ENCODE assay signal across 9 cellular contexts in genomic region chr3:24829632-24830229, GRCh38.
A peak's percentile ranks its signal among the peaks of the same experiment; 100 is the strongest.
DNase-seq lines count a peak whose midpoint lies in the region; ATAC-seq and TF ChIP-seq lines count a peak whose summit lies in the region.
"Had no signal": no experiment of that assay in that cellular context is flagged by ENCODE, and none has a peak within 500 bp of the region (broad histone marks: within the 10 kb centered on the region; RNA-seq: fewer than 3 reads in every experiment).

No MANE protein-coding gene starts in this region.

- peak overlapping the region; percentile 59 for H3K4me2 ChIP-seq in mesendoderm (ENCODE audit: low read length)

- H3K23ac ChIP-seq in mesendoderm (ENCODE audit: low read length): no peak overlapping the region

- H3K36me3 ChIP-seq in duodenal mucosa (ENCODE audit: control insufficient read depth in 1 of 2, insufficient read depth in 2 of 2, low read length in 2 of 2) (no peaks in the 10 kb centered on the region), mesendoderm (ENCODE audit: control insufficient read depth, insufficient read depth, low read length) (no peaks in the 10 kb centered on the region), uterus (no peaks in the 10 kb centered on the region)

- H2BK15ac ChIP-seq in mesendoderm (replicated peaks; ENCODE audit: low read depth): no peak overlapping the region

- H3K9me3 Mint-ChIP-seq in activated naive CD8-positive, alpha-beta T cell treated with anti-CD3 and anti-CD28 coated beads, Interleukin-2, amount 50 U/mL, for 24 hours: no peaks in the 10 kb centered on the region
- no peaks in the 10 kb centered on the region for H3K9me3 Mint-ChIP-seq in activated naive CD8-positive, alpha-beta T cell treated with anti-CD3 and anti-CD28 coated beads for 36 hours
- peaks cover 0 to 18% (median 3%) of the 10 kb centered on the region in 9 donors for H3K9me3 Mint-ChIP-seq in naive thymus-derived CD8-positive, alpha-beta T cell

- TF ChIP-seq CTCF in uterus (IDR thresholded peaks at IDR 0.05): no peak

- H2BK5ac ChIP-seq in mesendoderm (ENCODE audit: low read length): no peak overlapping the region

- H3K18ac ChIP-seq in mesendoderm (ENCODE audit: low read length): no peak overlapping the region

- POLR2A ChIA-PET in naive thymus-derived CD8-positive, alpha-beta T cell (lab: Charles Lee): no interaction called here

- no peak overlapping the region for H2BK120ac ChIP-seq in mesendoderm (ENCODE audit: low read depth, low read length)

- TF ChIP-seq POLR2A in uterus (IDR thresholded peaks at IDR 0.05): no peak

- H3K27me3 Mint-ChIP-seq in activated naive CD8-positive, alpha-beta T cell treated with anti-CD3 and anti-CD28 coated beads, Interleukin-2, amount 50 U/mL, for 24 hours: peaks cover 29% of the 10 kb centered on the region
- peaks cover 39% of the 10 kb centered on the region for H3K27me3 Mint-ChIP-seq in activated naive CD8-positive, alpha-beta T cell treated with anti-CD3 and anti-CD28 coated beads for 36 hours
- H3K27me3 Mint-ChIP-seq in naive thymus-derived CD8-positive, alpha-beta T cell: peaks cover 9 to 46% (median 40%) of the 10 kb centered on the region in 5 donors

- H4K5ac ChIP-seq in mesendoderm (ENCODE audit: low read length): no peak overlapping the region

- no peak overlapping the region for H3K4ac ChIP-seq in mesendoderm (ENCODE audit: low read depth, low read length)

- peak; percentile 15 for ATAC-seq in activated naive CD8-positive, alpha-beta T cell treated with anti-CD3 and anti-CD28 coated beads, Interleukin-2, amount 50 U/mL, for 24 hours
- no peak for ATAC-seq in naive thymus-derived CD8-positive, alpha-beta T cell
- ATAC-seq in GM19328 (IDR thresholded peaks at IDR 0.05; ENCODE audit: unreplicated experiment): no peak

- H3K4me1 ChIP-seq in duodenal mucosa (ENCODE audit: control insufficient read depth in 1 of 2, insufficient read depth in 2 of 2, low read length in 2 of 2): peaks cover 0 to 5% of the 10 kb centered on the region in 2 donors
- H3K4me1 ChIP-seq in mesendoderm (ENCODE audit: control insufficient read depth, low read depth, low read length): no peaks in the 10 kb centered on the region
- H3K4me1 ChIP-seq in uterus: no peaks in the 10 kb centered on the region

- H3K36me3 Mint-ChIP-seq in activated naive CD8-positive, alpha-beta T cell treated with anti-CD3 and anti-CD28 coated beads, Interleukin-2, amount 50 U/mL, for 24 hours (ENCODE audit: low read depth): no peaks in the 10 kb centered on the region
- no peaks in the 10 kb centered on the region for H3K36me3 Mint-ChIP-seq in activated naive CD8-positive, alpha-beta T cell treated with anti-CD3 and anti-CD28 coated beads for 36 hours
- H3K36me3 Mint-ChIP-seq in naive thymus-derived CD8-positive, alpha-beta T cell: peaks cover 0 to 4% (median 0%) of the 10 kb centered on the region in 3 donors

- H3K27ac ChIP-seq in duodenal mucosa (ENCODE audit: low read depth, low read length) (no peak overlapping the region), mesendoderm (ENCODE audit: low read depth, low read length) (no peak overlapping the region), uterus (no peak overlapping the region)

- no peak for DNase-seq in activated naive CD8-positive, alpha-beta T cell treated with anti-CD3 and anti-CD28 coated beads, Interleukin-2, amount 50 U/mL, for 24 hours
- no peak for DNase-seq in activated naive CD8-positive, alpha-beta T cell treated with anti-CD3 and anti-CD28 coated beads for 36 hours
- DNase-seq in mesendoderm: peak; percentile 25
- peak in 1 of 2 donors; percentile 13 for DNase-seq in uterus
- no peak for DNase-seq in naive thymus-derived CD8-positive, alpha-beta T cell
- DNase-seq in HCEC 1CT: no peak

- intact Hi-C loops in uterus (cut with DNase I; ENCODE audit: low total_unique reads): no loop called here

- H3K79me2 ChIP-seq in mesendoderm (ENCODE audit: control insufficient read depth, insufficient read depth, low read length): no peaks in the 10 kb centered on the region

- H3K9ac ChIP-seq in duodenal mucosa (ENCODE audit: low read depth in 1 of 2, low read length in 2 of 2) (no peak overlapping the region), mesendoderm (ENCODE audit: low read length) (no peak overlapping the region)

- H3K9me3 ChIP-seq in duodenal mucosa (ENCODE audit: control insufficient read depth in 1 of 2, low read length in 2 of 2): no peaks in the 10 kb centered on the region
- H3K9me3 ChIP-seq in uterus: no peaks in the 10 kb centered on the region

- H3K4me3 ChIP-seq in duodenal mucosa (ENCODE audit: low read depth in 1 of 2, low read length in 2 of 2) (peak overlapping the region; percentile 42 to 54), mesendoderm (ENCODE audit: low read length) (no peak overlapping the region), uterus (peak overlapping the region; percentile 20 to 35)

- no peak overlapping the region for H3K56ac ChIP-seq in mesendoderm (ENCODE audit: low read length)

- no peaks in the 10 kb centered on the region for H3K4me1 Mint-ChIP-seq in activated naive CD8-positive, alpha-beta T cell treated with anti-CD3 and anti-CD28 coated beads, Interleukin-2, amount 50 U/mL, for 24 hours
- no peaks in the 10 kb centered on the region for H3K4me1 Mint-ChIP-seq in activated naive CD8-positive, alpha-beta T cell treated with anti-CD3 and anti-CD28 coated beads for 36 hours
- H3K4me1 Mint-ChIP-seq in naive thymus-derived CD8-positive, alpha-beta T cell: peaks cover 0 to 2% (median under 1%) of the 10 kb centered on the region in 4 donors
- H3K4me1 Mint-ChIP-seq: IgD-negative memory B cell had no signal

- no peak overlapping the region for H3K4me3 Mint-ChIP-seq in activated naive CD8-positive, alpha-beta T cell treated with anti-CD3 and anti-CD28 coated beads, Interleukin-2, amount 50 U/mL, for 24 hours
- no peak overlapping the region for H3K4me3 Mint-ChIP-seq in activated naive CD8-positive, alpha-beta T cell treated with anti-CD3 and anti-CD28 coated beads for 36 hours
- peak overlapping the region in 1 of 10 donors; percentile 8 for H3K4me3 Mint-ChIP-seq in naive thymus-derived CD8-positive, alpha-beta T cell

- no peak overlapping the region for H2AK5ac ChIP-seq in mesendoderm (ENCODE audit: low read length)

- WGBS in mesendoderm (ENCODE audit: extremely low coverage, insufficient coverage, low lambda C conversion rate): no CpG with 5 or more reads among the region's 35 CpGs

- H3K79me1 ChIP-seq in mesendoderm (ENCODE audit: low read length): no peaks in the 10 kb centered on the region

- no peak overlapping the region for H4K8ac ChIP-seq in mesendoderm (ENCODE audit: low read depth, low read length)

- peaks cover 18 to 36% of the 10 kb centered on the region in 2 donors for H3K27me3 ChIP-seq in duodenal mucosa (ENCODE audit: control insufficient read depth in 1 of 2, insufficient read depth in 2 of 2, low read length in 2 of 2)
- H3K27me3 ChIP-seq in mesendoderm (ENCODE audit: insufficient read depth, low read length, poor library complexity): peaks cover 32% of the 10 kb centered on the region
- no peaks in the 10 kb centered on the region for H3K27me3 ChIP-seq in uterus

- H3K27ac Mint-ChIP-seq in activated naive CD8-positive, alpha-beta T cell treated with anti-CD3 and anti-CD28 coated beads, Interleukin-2, amount 50 U/mL, for 24 hours: no peak overlapping the region
- no peak overlapping the region for H3K27ac Mint-ChIP-seq in activated naive CD8-positive, alpha-beta T cell treated with anti-CD3 and anti-CD28 coated beads for 36 hours
- no peak overlapping the region for H3K27ac Mint-ChIP-seq in naive thymus-derived CD8-positive, alpha-beta T cell
- H3K27ac Mint-ChIP-seq: IgD-negative memory B cell had no signal
